In genomic region chr20:22520381-22520780, GRCh38 we compare ENCODE assay signal across 24 cellular contexts.
DNase-seq lines count a peak whose midpoint lies in the region; ATAC-seq, FAIRE-seq and TF ChIP-seq lines count a peak whose summit lies in the region.
"Had no signal": no experiment of that assay in that cellular context is flagged by ENCODE, and none has a peak within 500 bp of the region (broad histone marks: within the 10 kb centered on the region; RNA-seq: fewer than 3 reads in every experiment).

No MANE protein-coding gene starts in this region.

- H3K27ac ChIP-seq in HepG2 (ENCODE audit: extremely low read length, insufficient read depth, low read length) = no peak overlapping the region
- no peak overlapping the region for H3K27ac ChIP-seq in right lobe of liver
- H3K27ac ChIP-seq in HEK293 (ENCODE audit: extremely low read depth, low read depth, low read length) = no peak overlapping the region
- H3K27ac ChIP-seq in neuronal stem cell (replicated peaks; ENCODE audit: low read length) = no peak overlapping the region
- no peak overlapping the region for H3K27ac ChIP-seq in left lung
- H3K27ac ChIP-seq in trophoblast cell (ENCODE audit: low read depth, low read length) = no peak overlapping the region
- no peak overlapping the region for H3K27ac ChIP-seq in RWPE1
- H3K27ac ChIP-seq: 22Rv1; A549; BLaER1 treated with 17β-estradiol and CSF1 and Interleukin-3, amounts not matched to agents 10 nM and 100 nM; C4-2B had no signal

- no peaks in the 10 kb centered on the region for H3K79me1 ChIP-seq in neuronal stem cell (ENCODE audit: low read depth, low read length)
- no peaks in the 10 kb centered on the region for H3K79me1 ChIP-seq in trophoblast cell (ENCODE audit: low read length)

- H3K79me2 ChIP-seq in HepG2 (ENCODE audit: insufficient read depth, low read length) (peaks cover 10% of the 10 kb centered on the region), trophoblast cell (ENCODE audit: control insufficient read depth, insufficient read depth, low read length, poor library complexity) (no peaks in the 10 kb centered on the region)

- no peak for ATAC-seq in HepG2
- ATAC-seq in right lobe of liver = no peak
- ATAC-seq in left lung = no peak
- ATAC-seq: A549; CD8-positive, alpha-beta T cell; GM12878 had no signal

- H3K23ac ChIP-seq in neuronal stem cell (ENCODE audit: low read depth, low read length, poor library complexity) = no peak overlapping the region
- no peak overlapping the region for H3K23ac ChIP-seq in trophoblast cell (ENCODE audit: low read length)

- H3K27me3 ChIP-seq in HepG2 (ENCODE audit: control insufficient read depth in 1 of 2, insufficient read depth in 2 of 2, low read length in 2 of 2) (no peaks in the 10 kb centered on the region), right lobe of liver (no peaks in the 10 kb centered on the region), neuronal stem cell (ENCODE audit: control insufficient read depth in 3 of 3, insufficient read depth in 3 of 3, low read depth in 1 of 3, low read length in 3 of 3) (no peaks in the 10 kb centered on the region), left lung (no peaks in the 10 kb centered on the region), trophoblast cell (ENCODE audit: insufficient read depth, low read length) (no peaks in the 10 kb centered on the region)
- H3K27me3 ChIP-seq: BLaER1 treated with 17β-estradiol and CSF1 and Interleukin-3, amounts not matched to agents 10 nM and 100 nM had no signal

- TF ChIP-seq POLR2A in HepG2 (IDR thresholded peaks at IDR 0.05; ENCODE audit: insufficient read depth in 1 of 2, low read depth in 2 of 2, low read length in 2 of 2) = no peak
- no peak for TF ChIP-seq POLR2A in right lobe of liver (IDR thresholded peaks at IDR 0.05)

- TF ChIP-seq EP300 in HepG2 (IDR thresholded peaks at IDR 0.05; ENCODE audit: low read depth in 2 of 2, low read length in 2 of 2) (no peak), HepG2 (CRISPR knock-in tag; IDR thresholded peaks at IDR 0.05; ENCODE audit: borderline replicate concordance) (no peak)

- H2BK120ac ChIP-seq in neuronal stem cell (ENCODE audit: low read depth, low read length) (no peak overlapping the region), trophoblast cell (ENCODE audit: insufficient read depth, low read length, poor library complexity) (no peak overlapping the region)

- H3K4me2 ChIP-seq in HepG2 (ENCODE audit: low read depth, low read length) (no peak overlapping the region), neuronal stem cell (ENCODE audit: insufficient read depth, low read length, poor library complexity, severe bottlenecking) (no peak overlapping the region), trophoblast cell (ENCODE audit: low read length) (no peak overlapping the region)
- H3K4me2 ChIP-seq: A549; BLaER1 treated with 17β-estradiol and CSF1 and Interleukin-3, amounts not matched to agents 10 nM and 100 nM had no signal

- no peaks in the 10 kb centered on the region for H4K20me1 ChIP-seq in HepG2 (ENCODE audit: insufficient read depth, low read length)
- H4K20me1 ChIP-seq: BLaER1 treated with 17β-estradiol and CSF1 and Interleukin-3, amounts not matched to agents 10 nM and 100 nM had no signal

- H2AFZ ChIP-seq in HepG2 (ENCODE audit: low read length) = no peak overlapping the region
- H2AFZ ChIP-seq in neuronal stem cell (ENCODE audit: low read length) = no peak overlapping the region
- H2AFZ ChIP-seq in trophoblast cell (ENCODE audit: insufficient read depth, low read length, poor library complexity) = no peak overlapping the region

- H3K36me3 ChIP-seq in HepG2 (replicated peaks in 1 of 2; ENCODE audit: control insufficient read depth in 1 of 2, insufficient read depth in 2 of 2, low read length in 2 of 2) = no peaks in the 10 kb centered on the region; a peak in 1 of 5 replicates
- no peaks in the 10 kb centered on the region for H3K36me3 ChIP-seq in right lobe of liver
- no peaks in the 10 kb centered on the region for H3K36me3 ChIP-seq in HEK293 (ENCODE audit: control insufficient read depth in 2 of 2, insufficient read depth in 1 of 2, low read length in 2 of 2)
- H3K36me3 ChIP-seq in neuronal stem cell (replicated peaks in 1 of 2; ENCODE audit: control insufficient read depth in 2 of 2, insufficient read depth in 2 of 2, low read length in 2 of 2) = no peaks in the 10 kb centered on the region
- H3K36me3 ChIP-seq in left lung = no peaks in the 10 kb centered on the region
- H3K36me3 ChIP-seq in trophoblast cell (ENCODE audit: control insufficient read depth in 1 of 2, insufficient read depth in 2 of 2, low read length in 2 of 2) = no peaks in the 10 kb centered on the region
- H3K36me3 ChIP-seq: BLaER1 treated with 17β-estradiol and CSF1 and Interleukin-3, amounts not matched to agents 10 nM and 100 nM had no signal

- H2BK12ac ChIP-seq in neuronal stem cell (ENCODE audit: low read length) (no peak overlapping the region), trophoblast cell (ENCODE audit: low read length) (no peak overlapping the region)

- H2BK15ac ChIP-seq in neuronal stem cell (ENCODE audit: low read length) = no peak overlapping the region

- no peak overlapping the region for H3K14ac ChIP-seq in neuronal stem cell (ENCODE audit: low read length)
- no peak overlapping the region for H3K14ac ChIP-seq in trophoblast cell (ENCODE audit: low read length)

- H3K9ac ChIP-seq in HepG2 (ENCODE audit: insufficient read depth, low read depth, low read length) (no peak overlapping the region), neuronal stem cell (ENCODE audit: low read depth, low read length, poor library complexity) (no peak overlapping the region), trophoblast cell (ENCODE audit: low read length) (no peak overlapping the region)
- H3K9ac ChIP-seq: BLaER1 treated with 17β-estradiol and CSF1 and Interleukin-3, amounts not matched to agents 10 nM and 100 nM had no signal

- H3K4me1 ChIP-seq in HepG2 (ENCODE audit: insufficient read depth, low read length) (peaks cover 60% of the 10 kb centered on the region), right lobe of liver (peaks cover 0 to 23% (median 11%) of the 10 kb centered on the region in 4 donors), HEK293 (ENCODE audit: control insufficient read depth, insufficient read depth, low read length) (no peaks in the 10 kb centered on the region), neuronal stem cell (ENCODE audit: control insufficient read depth in 2 of 2, insufficient read depth in 1 of 2, low read depth in 1 of 2, low read length in 2 of 2) (peaks cover 0 to 3% of the 10 kb centered on the region in 2 donors), left lung (no peaks in the 10 kb centered on the region), trophoblast cell (ENCODE audit: control insufficient read depth in 1 of 2, insufficient read depth in 2 of 2, low read length in 2 of 2) (no peaks in the 10 kb centered on the region)

- intact Hi-C loops in HepG2 (cut with micrococcal nuclease; ENCODE audit: unreplicated experiment) = no loop called here
- intact Hi-C loops in right lobe of liver (cut with DNase I) = loop anchor here in 1 of 2 donors (10.0 kb wide), 1 partner anchor 54 kb away; no protein-coding TSS in a partner anchor
- intact Hi-C loops in left lung (cut with DNase I) = no loop called here

- H3K4ac ChIP-seq in neuronal stem cell (ENCODE audit: low read length) (no peak overlapping the region), trophoblast cell (ENCODE audit: low read depth, low read length) (no peak overlapping the region)

- in situ Hi-C loops in HepG2 (cut with HindIII; ENCODE audit: extremely low pct_ligation_motif_present, low pct_unique_long_range_greater_than_20kb) = no loop called here

- no peak overlapping the region for H4K12ac ChIP-seq in trophoblast cell (ENCODE audit: low read depth, low read length)

- no TSS peak for BruUV-seq in HepG2 (replicated peaks; lab: Mats Ljungman, UMichigan)

- H2BK5ac ChIP-seq in neuronal stem cell (ENCODE audit: low read length) (no peak overlapping the region), trophoblast cell (ENCODE audit: low read depth, low read length, poor library complexity) (no peak overlapping the region)

- 98% methylated on average over 8 of the region's 8 CpGs for WGBS in HepG2 (ENCODE audit: low lambda C conversion rate)
- 81% methylated on average over 4 of the region's 8 CpGs for WGBS in right lobe of liver (ENCODE audit: insufficient coverage, low coverage, low lambda C conversion rate, missing lambda C conversion rate)
- no CpG with 5 or more reads among the region's 8 CpGs for WGBS in neuronal stem cell (ENCODE audit: extremely low coverage in 2 of 2, insufficient read length in 2 of 2, insufficient replicate concordance in 1 of 2), 2 donors
- WGBS in trophoblast cell (ENCODE audit: extremely low coverage, insufficient coverage, insufficient read length) = no CpG with 5 or more reads among the region's 8 CpGs

- no peak for TF ChIP-seq RAD21 in HepG2 (CRISPR knock-in tag; IDR thresholded peaks at IDR 0.05)

- POLR2A ChIA-PET in HepG2 (lab: Yijun Ruan, JAX) = interaction anchor here (0.7 to 10.8 kb wide), 2 partner anchors 7 to 29 kb away, joined by 3 to 501 read pairs; no protein-coding TSS in a partner anchor
- POLR2A ChIA-PET in HEK293 (lab: Yijun Ruan, JAX) = no interaction called here
- POLR2A ChIA-PET in RWPE1 (lab: Yijun Ruan, JAX; ENCODE audit: low non-redundant PET) = interaction anchor here (0.5 kb wide), 1 partner anchor 27 kb away, joined by 3 read pairs; no protein-coding TSS in a partner anchor

- DNase-seq in HepG2 (ENCODE audit: low spot score) = no peak
- DNase-seq in right lobe of liver = no peak
- no peak for DNase-seq in neuronal stem cell (ENCODE audit: low spot score)
- DNase-seq in left lung = no peak
- DNase-seq in trophoblast cell = no peak
- no peak for DNase-seq in RWPE1 (ENCODE audit: low spot score)
- DNase-seq: AML-193; CD4-positive, alpha-beta T cell; CD8-positive, alpha-beta T cell; DMS 273 treated with DMSO at 0.1 percent for 48 hours; DMS153; DMS53; DMS79; DND-41; EL; GDM1 had no signal

- H2AK5ac ChIP-seq in neuronal stem cell (ENCODE audit: low read depth, low read length) (no peak overlapping the region), trophoblast cell (ENCODE audit: low read length) (no peak overlapping the region)

- CTCF ChIA-PET in HepG2 (lab: Yijun Ruan, JAX; ENCODE audit: low intra/inter-chr PET ratio, low total read pairs) = no interaction called here
- CTCF ChIA-PET in HEK293 (lab: Yijun Ruan, JAX) = no interaction called here
- CTCF ChIA-PET in RWPE1 (lab: Yijun Ruan, JAX) = interaction anchor here (0.7 kb wide), 1 partner anchor 102 kb away, joined by 3 read pairs; no protein-coding TSS in a partner anchor

- H4K8ac ChIP-seq in neuronal stem cell (ENCODE audit: low read depth, low read length) (no peak overlapping the region), trophoblast cell (ENCODE audit: low read depth, low read length) (no peak overlapping the region)

- FAIRE-seq in HepG2 (lab: Jason Lieb, UNC) = no peak
- FAIRE-seq: GM12878, GM12892, GM18507 had no signal

- no peaks in the 10 kb centered on the region for H3K9me3 ChIP-seq in HepG2 (ENCODE audit: low read length)
- no peaks in the 10 kb centered on the region for H3K9me3 ChIP-seq in right lobe of liver
- H3K9me3 ChIP-seq in HEK293 (ENCODE audit: control insufficient read depth, insufficient read depth, low read depth, low read length) = no peaks in the 10 kb centered on the region
- H3K9me3 ChIP-seq in neuronal stem cell (replicated peaks in 1 of 2; ENCODE audit: control insufficient read depth in 2 of 2, insufficient read depth in 1 of 2, low read depth in 1 of 2, low read length in 2 of 2) = peaks cover 0 to 3% of the 10 kb centered on the region in 2 donors
- no peaks in the 10 kb centered on the region for H3K9me3 ChIP-seq in left lung
- peaks cover 2% of the 10 kb centered on the region for H3K9me3 ChIP-seq in trophoblast cell (ENCODE audit: insufficient read depth, low read depth, low read length)
- H3K9me3 ChIP-seq: A549; BLaER1 treated with 17β-estradiol and CSF1 and Interleukin-3, amounts not matched to agents 10 nM and 100 nM had no signal

- H3K4me3 ChIP-seq in HepG2 (replicated peaks in 1 of 3; ENCODE audit: insufficient read depth in 1 of 3, low read depth in 2 of 3, low read length in 3 of 3) = no peak overlapping the region
- H3K4me3 ChIP-seq in right lobe of liver = no peak overlapping the region
- H3K4me3 ChIP-seq in HEK293 (ENCODE audit: low read depth, low read length) = no peak overlapping the region
- peak overlapping the region in 1 of 2 donors; percentile 20 for H3K4me3 ChIP-seq in neuronal stem cell (ENCODE audit: low read length in 2 of 2)
- H3K4me3 ChIP-seq in left lung = no peak overlapping the region
- H3K4me3 ChIP-seq in trophoblast cell (ENCODE audit: low read depth, low read length) = no peak overlapping the region
- H3K4me3 ChIP-seq: A549; BLaER1 treated with 17β-estradiol and CSF1 and Interleukin-3, amounts not matched to agents 10 nM and 100 nM; GM12878 had no signal

- TF ChIP-seq CTCF in HepG2 (CRISPR knock-in tag; IDR thresholded peaks at IDR 0.05) = no peak
- TF ChIP-seq CTCF in right lobe of liver (IDR thresholded peaks at IDR 0.05) = no peak
- TF ChIP-seq CTCF in HEK293 (tag by site-specific recombination; IDR thresholded peaks at IDR 0.05) = no peak
- no peak for TF ChIP-seq CTCF in left lung (IDR thresholded peaks at IDR 0.05)
- TF ChIP-seq CTCF in RWPE1 (conservative IDR thresholded peaks at IDR 0.05; ENCODE audit: low read depth) = no peak

- H3K18ac ChIP-seq in neuronal stem cell (ENCODE audit: low read length) (peak overlapping the region; percentile 6), trophoblast cell (ENCODE audit: low read length) (no peak overlapping the region)

- no peak overlapping the region for H4K91ac ChIP-seq in neuronal stem cell (ENCODE audit: low read depth, low read length, poor library complexity)
- no peak overlapping the region for H4K91ac ChIP-seq in trophoblast cell (ENCODE audit: low read depth, low read length)
